ENCODE assay signal across 8 cellular contexts in genomic region chr19:55648657-55649578, GRCh38. TPM values are rescaled to one million over a fixed set of nuclear protein-coding genes. Genes with fewer than 3 reads are reported as not detected.
DNase-seq lines count a peak whose midpoint lies in the region; ATAC-seq and TF ChIP-seq lines count a peak whose summit lies in the region.

No MANE protein-coding gene starts in this region.

- TF ChIP-seq CTCF in DOHH2 (IDR thresholded peaks at IDR 0.05; ENCODE audit: low read depth, low read length, poor library complexity, severe bottlenecking): no peak
- TF ChIP-seq CTCF in fibroblast of lung (conservative IDR thresholded peaks at IDR 0.05 in 1 of 2, IDR thresholded peaks at IDR 0.05 in 1 of 2; ENCODE audit: low read depth in 1 of 2, low read length in 2 of 2): no peak
- no peak for TF ChIP-seq CTCF in prostate gland (IDR thresholded peaks at IDR 0.05)

- peak overlapping the region; percentile 96 for H3K9ac ChIP-seq in SK-N-MC (ENCODE audit: insufficient read length)
- H3K9ac ChIP-seq in fibroblast of lung (ENCODE audit: insufficient read depth, low read length): peak overlapping the region; percentile 61

- H3K79me2 ChIP-seq in DOHH2 (ENCODE audit: control insufficient read depth, low read length) (peaks cover 70% of the 10 kb centered on the region), fibroblast of lung (ENCODE audit: control insufficient read depth, insufficient read depth, low read length) (peaks cover 17% of the 10 kb centered on the region)

- H4K20me1 ChIP-seq in DOHH2 (ENCODE audit: control insufficient read depth, insufficient read depth, low read depth, low read length) (no peaks in the 10 kb centered on the region), fibroblast of lung (ENCODE audit: control insufficient read depth, extremely low read depth, insufficient read depth, low read length) (no peaks in the 10 kb centered on the region)

- WGBS in prostate gland: 29% methylated on average over 34 of the region's 34 CpGs

- no peak for TF ChIP-seq POLR2A in prostate gland (IDR thresholded peaks at IDR 0.05)

- H3K27me3 ChIP-seq in DOHH2 (ENCODE audit: control insufficient read depth, low read length) (no peaks in the 10 kb centered on the region), fibroblast of lung (ENCODE audit: control insufficient read depth, insufficient read depth, low read length) (no peaks in the 10 kb centered on the region), prostate gland (replicated peaks; ENCODE audit: insufficient read depth) (no peaks in the 10 kb centered on the region)

- H2AFZ ChIP-seq in fibroblast of lung (ENCODE audit: low read length): no peak overlapping the region

- H3K27ac ChIP-seq in DOHH2 (ENCODE audit: low read depth, low read length) (peak overlapping the region; percentile 99), SK-N-MC (peak overlapping the region; percentile 94; the same call in 1 of the 2 replicates), fibroblast of lung (ENCODE audit: insufficient read depth, low read length) (no peak overlapping the region), prostate gland (peak overlapping the region; percentile 81 to 85)

- peak overlapping the region; percentile 94 for H3K4me3 ChIP-seq in DOHH2 (ENCODE audit: low read length)
- H3K4me3 ChIP-seq in SK-N-MC: peak overlapping the region; percentile 96
- H3K4me3 ChIP-seq in fibroblast of lung (replicated peaks in 1 of 4; ENCODE audit: control extremely low read depth in 1 of 4, insufficient read depth in 1 of 4, low read depth in 3 of 4, low read length in 4 of 4): peak overlapping the region; percentile 58 to 79 (median 64)
- H3K4me3 ChIP-seq in prostate gland: peak overlapping the region; percentile 74 to 86

- H3K9me3 ChIP-seq in DOHH2 (ENCODE audit: control insufficient read depth, insufficient read depth, low read length) (no peaks in the 10 kb centered on the region), SK-N-MC (ENCODE audit: low read depth, low read length) (no peaks in the 10 kb centered on the region), fibroblast of lung (ENCODE audit: control insufficient read depth, insufficient read depth, low read depth, low read length) (no peaks in the 10 kb centered on the region), prostate gland (no peaks in the 10 kb centered on the region)

- peaks cover 25% of the 10 kb centered on the region for H3F3A ChIP-seq in DOHH2 (ENCODE audit: control insufficient read depth, insufficient read depth)

- H3K4me2 ChIP-seq in DOHH2 (ENCODE audit: low read length) (peak overlapping the region; percentile 87), fibroblast of lung (ENCODE audit: extremely low read depth, insufficient read depth, low read length) (peak overlapping the region; percentile 49)

- intact Hi-C loops in prostate gland (cut with DNase I): no loop called here

- ATAC-seq in HG03469 (IDR thresholded peaks at IDR 0.05; ENCODE audit: unreplicated experiment) (no peak), GM19328 (IDR thresholded peaks at IDR 0.05; ENCODE audit: unreplicated experiment) (no peak), HG02870 (IDR thresholded peaks at IDR 0.05; ENCODE audit: unreplicated experiment) (no peak), GM21447 (IDR thresholded peaks at IDR 0.05; ENCODE audit: unreplicated experiment) (no peak)

- H3K36me3 ChIP-seq in DOHH2 (ENCODE audit: control insufficient read depth, low read length) (peaks cover 84% of the 10 kb centered on the region), SK-N-MC (ENCODE audit: insufficient read depth, low read length) (peaks cover 34% of the 10 kb centered on the region), fibroblast of lung (ENCODE audit: control insufficient read depth, insufficient read depth, low read length) (peaks cover 18% of the 10 kb centered on the region), prostate gland (no peaks in the 10 kb centered on the region)

- H3K9me2 ChIP-seq in DOHH2 (replicated peaks; ENCODE audit: control insufficient read depth, low read length): no peaks in the 10 kb centered on the region

- DNase-seq in SK-N-MC (ENCODE audit: low read depth, low spot score) (no peak), fibroblast of lung (ENCODE audit: low read depth in 2 of 2) (no peak), prostate gland (ENCODE audit: low spot score) (no peak)

- H3K4me1 ChIP-seq in DOHH2 (ENCODE audit: control insufficient read depth, low read length): peaks cover 57% of the 10 kb centered on the region
- peaks cover 3% of the 10 kb centered on the region for H3K4me1 ChIP-seq in fibroblast of lung (ENCODE audit: control insufficient read depth, extremely low read depth, insufficient read depth, low read length)
- peaks cover 21% of the 10 kb centered on the region for H3K4me1 ChIP-seq in prostate gland (replicated peaks)

RNA-seq across cellular contexts. Expression of gene CCDC106, which starts 0.9 kb away (rescaled TPM):
- total RNA-seq in fibroblast of lung: 8.0 and 10.2 TPM in 2 replicates
- 4.5 and 5.9 TPM in 2 replicates for polyA plus RNA-seq in fibroblast of lung
- 8.2 and 16.1 TPM in 2 replicates for polyA plus RNA-seq in fibroblast of lung (2012)
- 7.1 and 9.6 TPM in 2 replicates for polyA minus RNA-seq in fibroblast of lung (ENCODE audit: low replicate concordance)
- total RNA-seq in prostate gland: 10 to 100 TPM; 17.7 to 70.2 TPM

RNA-seq across cellular contexts. Expression of gene ZNF581, which starts 5.5 kb away (rescaled TPM):
- total RNA-seq in fibroblast of lung (33.4 and 40.1 TPM in 2 replicates), prostate gland (10 to 100 TPM; 19.7 to 20.6 TPM)
- 9.0 and 9.2 TPM in 2 replicates for polyA plus RNA-seq in fibroblast of lung
- 17.5 and 21.5 TPM in 2 replicates for polyA plus RNA-seq in fibroblast of lung (2012)
- 22.9 and 26.9 TPM in 2 replicates for polyA minus RNA-seq in fibroblast of lung (ENCODE audit: low replicate concordance)

RNA-seq across cellular contexts. Expression of gene U2AF2, which starts 5.9 kb away (rescaled TPM):
- total RNA-seq in fibroblast of lung (66.8 and 84.1 TPM in 2 replicates), prostate gland (100 to 1,000 TPM in 1 of 2 donors, 10 to 100 TPM in 1; 99.2 to 224 TPM)
- 53.5 and 93.3 TPM in 2 replicates for polyA plus RNA-seq in fibroblast of lung
- polyA plus RNA-seq in fibroblast of lung (2012): 114 and 197 TPM in 2 replicates
- 121 and 206 TPM in 2 replicates for polyA minus RNA-seq in fibroblast of lung (ENCODE audit: low replicate concordance)

RNA-seq across cellular contexts. Expression of gene ZNF580, which starts 8.1 kb away (rescaled TPM):
- total RNA-seq in fibroblast of lung: 3.3 and 4.1 TPM in 2 replicates
- polyA plus RNA-seq in fibroblast of lung: 7.2 and 10.9 TPM in 2 replicates
- polyA plus RNA-seq in fibroblast of lung (2012): 43.9 and 54.1 TPM in 2 replicates
- 59.2 and 75.6 TPM in 2 replicates for polyA minus RNA-seq in fibroblast of lung (ENCODE audit: low replicate concordance)
- total RNA-seq in prostate gland: 10 to 100 TPM; 49.7 to 70.5 TPM

RNA-seq across cellular contexts. Expression of gene ZNF784, which starts 24.6 kb away (rescaled TPM):
- 4.6 and 5.6 TPM in 2 replicates for total RNA-seq in fibroblast of lung
- 1.6 and 2.0 TPM in 2 replicates for polyA plus RNA-seq in fibroblast of lung
- 4.9 and 5.5 TPM in 2 replicates for polyA plus RNA-seq in fibroblast of lung (2012)
- 4.9 and 5.3 TPM in 2 replicates for polyA minus RNA-seq in fibroblast of lung (ENCODE audit: low replicate concordance)
- total RNA-seq in prostate gland: 10 to 100 TPM in 1 of 2 donors, 1 to 10 TPM in 1; 8.9 to 17.2 TPM
